ENCODE assay signal across 24 cellular contexts in the genomic region with DNA sequence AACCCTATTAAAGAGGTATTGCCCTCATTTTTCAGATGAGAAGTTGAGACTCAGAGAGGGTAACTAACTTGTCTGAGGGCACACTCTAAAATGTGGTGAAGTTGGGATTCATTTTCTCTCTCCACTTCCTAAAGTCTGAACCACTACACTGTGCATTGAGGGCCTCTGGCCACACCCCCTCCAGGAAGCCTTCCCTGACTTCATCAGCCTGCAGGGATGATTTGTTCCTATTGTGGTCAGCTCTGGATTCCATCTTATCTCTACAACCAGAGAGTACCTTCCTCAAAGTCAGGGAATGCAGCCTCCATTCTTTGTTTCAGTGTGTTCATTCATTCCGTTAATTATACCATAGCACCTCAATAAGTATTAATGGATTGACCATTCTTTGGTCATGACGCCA.
DNase-seq lines count a peak whose midpoint lies in the region; ATAC-seq, FAIRE-seq and TF ChIP-seq lines count a peak whose summit lies in the region.
"Had no signal": no experiment of that assay in that cellular context is flagged by ENCODE, and none has a peak within 500 bp of the region (broad histone marks: within the 10 kb centered on the region; RNA-seq: fewer than 3 reads in every experiment).

No MANE protein-coding gene starts in this region.

- no peak overlapping the region for H3K4me3 Mint-ChIP-seq in glutamatergic neuron (ENCODE audit: unreplicated experiment)
- no peak overlapping the region for H3K4me3 Mint-ChIP-seq in mesothelial cell of epicardium
- H3K4me3 Mint-ChIP-seq: B cell; CD8-positive, alpha-beta T cell; GM23338; HFFc6; IgD-negative memory B cell had no signal

- TF ChIP-seq POLR2A in K562 (conservative IDR thresholded peaks at IDR 0.05) = no peak

- 0% methylated on average over 2 of the region's 2 CpGs for WGBS in K562 (ENCODE audit: insufficient coverage, low coverage, missing lambda C conversion rate)
- WGBS in smooth muscle cell (ENCODE audit: low lambda C conversion rate) = 54% methylated on average over 2 of the region's 2 CpGs

- BruUV-seq in K562 (replicated peaks; lab: Mats Ljungman, UMichigan) = no TSS peak

- H3K4me1 Mint-ChIP-seq in glutamatergic neuron (ENCODE audit: low read depth, unreplicated experiment) (no peaks in the 10 kb centered on the region), mesothelial cell of epicardium (peaks cover 16% of the 10 kb centered on the region)
- H3K4me1 Mint-ChIP-seq: B cell, IgD-negative memory B cell had no signal

- no peak for TF ChIP-seq EP300 in K562 (IDR thresholded peaks at IDR 0.05; ENCODE audit: low read length)

- H3K36me3 ChIP-seq in HEK293 (ENCODE audit: control insufficient read depth in 2 of 2, insufficient read depth in 1 of 2, low read length in 2 of 2) (no peaks in the 10 kb centered on the region), K562 (ENCODE audit: control insufficient read depth, insufficient read depth, low read length) (no peaks in the 10 kb centered on the region), smooth muscle cell (ENCODE audit: low read depth) (no peaks in the 10 kb centered on the region)
- H3K36me3 ChIP-seq: BLaER1 treated with 17β-estradiol and CSF1 and Interleukin-3, amounts not matched to agents 10 nM and 100 nM had no signal

- H3K36me3 Mint-ChIP-seq in glutamatergic neuron (ENCODE audit: unreplicated experiment) = no peaks in the 10 kb centered on the region
- H3K36me3 Mint-ChIP-seq in mesothelial cell of epicardium = no peaks in the 10 kb centered on the region
- H3K36me3 Mint-ChIP-seq: CD8-positive, alpha-beta T cell; IgD-negative memory B cell had no signal

- peaks cover 17% of the 10 kb centered on the region for H3F3A ChIP-seq in smooth muscle cell (ENCODE audit: low read depth)

- H3K9ac ChIP-seq in K562 (ENCODE audit: insufficient read depth in 1 of 2, low read depth in 2 of 2, low read length in 2 of 2) (no peak overlapping the region), smooth muscle cell (ENCODE audit: low read depth) (no peak overlapping the region)
- H3K9ac ChIP-seq: BLaER1 treated with 17β-estradiol and CSF1 and Interleukin-3, amounts not matched to agents 10 nM and 100 nM had no signal

- H3K9me3 ChIP-seq in HEK293 (ENCODE audit: control insufficient read depth, insufficient read depth, low read depth, low read length) (no peaks in the 10 kb centered on the region), K562 (replicated peaks; ENCODE audit: control insufficient read depth, insufficient read depth, low read depth, low read length) (no peaks in the 10 kb centered on the region), smooth muscle cell (replicated peaks; ENCODE audit: low read depth) (no peaks in the 10 kb centered on the region)
- H3K9me3 ChIP-seq: BLaER1 treated with 17β-estradiol and CSF1 and Interleukin-3, amounts not matched to agents 10 nM and 100 nM had no signal

- CTCF ChIA-PET in HEK293 (lab: Yijun Ruan, JAX) = interaction anchor here (1.4 to 1.6 kb wide), 2 partner anchors 12 to 32 kb away, joined by 5 read pairs; no protein-coding TSS in a partner anchor
- CTCF ChIA-PET in K562 (lab: Yijun Ruan, JAX; ENCODE audit: low intra/inter-chr PET ratio) = no interaction called here

- ATAC-seq in K562 (no peak), GM21723 (IDR thresholded peaks at IDR 0.05; ENCODE audit: unreplicated experiment) (no peak)
- ATAC-seq: CD8-positive, alpha-beta T cell; GM23338; HepG2 had no signal

- intact Hi-C loops in K562 (cut with micrococcal nuclease) = no loop called here

- no peak overlapping the region for H3K27ac Mint-ChIP-seq in glutamatergic neuron (ENCODE audit: unreplicated experiment)
- H3K27ac Mint-ChIP-seq in mesothelial cell of epicardium = no peak overlapping the region
- H3K27ac Mint-ChIP-seq: B cell; CD8-positive, alpha-beta T cell; GM23338; HFFc6; IgD-negative memory B cell had no signal

- FAIRE-seq in K562 (lab: Jason Lieb, UNC) = no peak
- FAIRE-seq: GM12892, GM18507, H54, HepG2 had no signal

- no peak overlapping the region for H3K4me2 ChIP-seq in K562 (ENCODE audit: insufficient read depth, low read length)
- peak overlapping the region; percentile 12 for H3K4me2 ChIP-seq in smooth muscle cell
- H3K4me2 ChIP-seq: GM23338 had no signal

- H3K4me3 ChIP-seq in HEK293 (ENCODE audit: low read depth, low read length) (no peak overlapping the region), K562 (no peak overlapping the region), smooth muscle cell (no peak overlapping the region)
- H3K4me3 ChIP-seq: BLaER1 treated with 17β-estradiol and CSF1 and Interleukin-3, amounts not matched to agents 10 nM and 100 nM; GM23338 had no signal

- H3K27ac ChIP-seq in HEK293 (ENCODE audit: extremely low read depth, low read depth, low read length) (no peak overlapping the region), K562 (ENCODE audit: extremely low read depth, low read depth, low read length) (no peak overlapping the region), smooth muscle cell (ENCODE audit: low read depth) (peak overlapping the region; percentile 74)
- H3K27ac ChIP-seq: 22Rv1; BLaER1 treated with 17β-estradiol and CSF1 and Interleukin-3, amounts not matched to agents 10 nM and 100 nM had no signal

- H3K79me2 ChIP-seq in K562 (ENCODE audit: control insufficient read depth, insufficient read depth, low read length) (no peaks in the 10 kb centered on the region), smooth muscle cell (ENCODE audit: low read depth) (no peaks in the 10 kb centered on the region)

- DNase-seq in A172 (ENCODE audit: low spot score) (peak; percentile 14), K562 (ENCODE audit: extremely low read depth in 1 of 4, low spot score in 3 of 4) (no peak), smooth muscle cell (lab: John Stamatoyannopoulos, UW; ENCODE audit: unreplicated experiment) (no peak), glutamatergic neuron (no peak), mesothelial cell of epicardium (ENCODE audit: low spot score in 2 of 2, unreplicated experiment in 2 of 2) (no peak)
- DNase-seq: CD8-positive, alpha-beta T cell; DMS 273 treated with DMSO at 0.1 percent for 48 hours; DMS53; DND-41; GDM1; HCEC 1CT; HFFc6; KG1 had no signal

- H2AFZ ChIP-seq in K562 (ENCODE audit: low read depth, low read length) (no peak overlapping the region), smooth muscle cell (ENCODE audit: low read depth) (no peak overlapping the region)
- H2AFZ ChIP-seq: GM23338 had no signal

- TF ChIP-seq RAD21 in K562 (CRISPR knock-in tag; conservative IDR thresholded peaks at IDR 0.05 in 1 of 2, IDR thresholded peaks at IDR 0.05 in 1 of 2) = no peak

- H3K4me1 ChIP-seq in HEK293 (ENCODE audit: control insufficient read depth, insufficient read depth, low read length) (0 out of 2 replicates have a peak, but pooled peaks cover 3% of the 10 kb centered on the region), K562 (replicated peaks in 1 of 2; ENCODE audit: control insufficient read depth in 2 of 2, insufficient read depth in 2 of 2, low read length in 2 of 2) (no peaks in the 10 kb centered on the region), smooth muscle cell (ENCODE audit: low read depth) (peaks cover 7% of the 10 kb centered on the region)

- peaks cover 2 to 4% of the 10 kb centered on the region in 2 experiments; a peak in 2 of 5 replicates for H3K27me3 ChIP-seq in K562 (ENCODE audit: control insufficient read depth in 2 of 2, insufficient read depth in 2 of 2, low read length in 2 of 2)
- no peaks in the 10 kb centered on the region for H3K27me3 ChIP-seq in smooth muscle cell (ENCODE audit: low read depth)
- H3K27me3 ChIP-seq: BLaER1 treated with 17β-estradiol and CSF1 and Interleukin-3, amounts not matched to agents 10 nM and 100 nM had no signal

- in situ Hi-C loops in K562 (cut with MboI) = no loop called here

- H3K27me3 Mint-ChIP-seq in glutamatergic neuron (ENCODE audit: unreplicated experiment) (no peaks in the 10 kb centered on the region), mesothelial cell of epicardium (ENCODE audit: low read depth) (peaks cover 31% of the 10 kb centered on the region)

- TF ChIP-seq CTCF in HEK293 (tag by site-specific recombination; IDR thresholded peaks at IDR 0.05) (no peak), K562 (IDR thresholded peaks at IDR 0.05 in 2 of 3, conservative IDR thresholded peaks at IDR 0.05 in 1 of 3; ENCODE audit: insufficient read depth in 2 of 3, low read depth in 1 of 3, low read length in 3 of 3) (no peak), smooth muscle cell (IDR thresholded peaks at IDR 0.05; ENCODE audit: borderline replicate concordance, insufficient read depth, poor library complexity, severe bottlenecking) (no peak), glutamatergic neuron (IDR thresholded peaks at IDR 0.05; ENCODE audit: partially characterized antibody, unreplicated experiment) (no peak), mesothelial cell of epicardium (IDR thresholded peaks at IDR 0.05; ENCODE audit: unreplicated experiment) (no peak)

- POLR2A ChIA-PET in HEK293 (lab: Yijun Ruan, JAX) = no interaction called here
- POLR2A ChIA-PET in K562 (lab: Yijun Ruan, JAX) = no interaction called here

- H3K9me1 ChIP-seq in K562 (ENCODE audit: control insufficient read depth, insufficient read depth, low read length) = no peaks in the 10 kb centered on the region

- peaks cover 1% of the 10 kb centered on the region for H3K9me3 Mint-ChIP-seq in glutamatergic neuron (ENCODE audit: unreplicated experiment)
- no peaks in the 10 kb centered on the region for H3K9me3 Mint-ChIP-seq in mesothelial cell of epicardium
- H3K9me3 Mint-ChIP-seq: CD8-positive, alpha-beta T cell; GM23338; HFFc6; IgD-negative memory B cell had no signal

- H4K20me1 ChIP-seq in K562 (replicated peaks; ENCODE audit: control insufficient read depth, insufficient read depth, low read length) = 0 out of 2 replicates have a peak, but pooled peaks cover 3% of the 10 kb centered on the region
- H4K20me1 ChIP-seq in smooth muscle cell (ENCODE audit: low read depth) = no peaks in the 10 kb centered on the region
- H4K20me1 ChIP-seq: BLaER1 treated with 17β-estradiol and CSF1 and Interleukin-3, amounts not matched to agents 10 nM and 100 nM had no signal

TF ChIP-seq in HEK293, 187 proteins besides CTCF, POLR2A, EP300 and RAD21:
- no peak for TF ChIP-seq HOXC10 (CRISPR knock-in tag; IDR thresholded peaks at IDR 0.05)
- TF ChIP-seq, protein P1, sequence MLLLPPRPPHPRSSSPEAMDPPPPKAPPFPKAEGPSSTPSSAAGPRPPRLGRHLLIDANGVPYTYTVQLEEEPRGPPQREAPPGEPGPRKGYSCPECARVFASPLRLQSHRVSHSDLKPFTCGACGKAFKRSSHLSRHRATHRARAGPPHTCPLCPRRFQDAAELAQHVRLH (tag by site-specific recombination; IDR thresholded peaks at IDR 0.05) = 0 out of 2 replicates have a peak, but pooled peaks have one; percentile 20

TF ChIP-seq in K562, 482 proteins besides CTCF, POLR2A, EP300 and RAD21 (continues in another document):
- TF ChIP-seq MBD2 (IDR thresholded peaks at IDR 0.05; ENCODE audit: borderline replicate concordance, low read depth) (no peak), ZFP36 (IDR thresholded peaks at IDR 0.05; ENCODE audit: low read depth, low read length, partially characterized antibody) (peak; percentile 92), SMAD4 (CRISPR knock-in tag; conservative IDR thresholded peaks at IDR 0.05) (no peak), ZNF644 (tag; IDR thresholded peaks at IDR 0.05; ENCODE audit: low read depth) (no peak)
- TF ChIP-seq, protein P2, sequence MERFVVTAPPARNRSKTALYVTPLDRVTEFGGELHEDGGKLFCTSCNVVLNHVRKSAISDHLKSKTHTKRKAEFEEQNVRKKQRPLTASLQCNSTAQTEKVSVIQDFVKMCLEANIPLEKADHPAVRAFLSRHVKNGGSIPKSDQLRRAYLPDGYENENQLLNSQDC (CRISPR knock-in tag; IDR thresholded peaks at IDR 0.05) = no peak
